In the genomic region with DNA sequence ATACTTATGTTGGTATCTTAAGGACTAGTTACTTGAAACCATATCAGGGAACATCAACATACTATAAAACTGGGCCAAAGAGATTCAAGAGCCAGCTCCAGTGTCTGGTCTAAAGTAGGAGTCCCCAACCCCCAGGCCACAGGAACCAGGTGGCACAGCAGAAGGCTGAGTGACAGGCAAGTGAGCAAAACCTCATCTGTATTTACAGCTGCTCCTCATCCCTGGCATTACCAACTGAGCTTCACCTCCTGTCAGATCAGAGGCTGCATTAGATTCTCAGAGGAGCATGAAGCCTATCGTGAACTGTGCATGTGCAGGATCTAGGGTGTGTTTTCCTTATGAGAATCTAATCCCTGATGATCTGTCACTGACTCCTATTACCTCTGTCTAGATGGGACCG, we compare ENCODE assay signal across 22 cellular contexts.
"Had no signal": no experiment of that assay in that cellular context is flagged by ENCODE, and none has a peak within 500 bp of the region (broad histone marks: within the 10 kb centered on the region; RNA-seq: fewer than 3 reads in every experiment).

No MANE protein-coding gene starts in this region.

- H3K27me3 ChIP-seq: brain microvascular endothelial cell, dorsolateral prefrontal cortex, left lung, neutrophil, ovary, right lobe of liver, transverse colon had no signal

- H3K4me3 ChIP-seq: coronary artery, dorsolateral prefrontal cortex, left lung, lower lobe of right lung, ovary, right lobe of liver, transverse colon had no signal

- DNase-seq: activated CD4-positive, alpha-beta memory T cell treated with anti-CD3 and anti-CD28 coated beads, Interleukin-2, amount 10 ng/mL, durations not matched to agents 7 days and 5 days; activated CD4-positive, alpha-beta T cell treated with anti-CD3 and anti-CD28 coated beads, Interleukin-2, amount 10 ng/mL, durations not matched to agents 7 days and 5 days; activated CD4-positive, CD25-positive, alpha-beta regulatory T cell treated with anti-CD3 and anti-CD28 coated beads, Interleukin-2, amount 50 U/mL, for 72 hours; activated CD8-positive, alpha-beta memory T cell treated with anti-CD3 and anti-CD28 coated beads, Interleukin-2, amount 50 U/mL, for 48 hours; activated gamma-delta T cell treated with Interleukin-2 at 50 U/mL for 16 hours; activated naive CD4-positive, alpha-beta T cell treated with anti-CD3 and anti-CD28 coated beads, Interleukin-2, amount 50 U/mL, for 16 hours; activated T-cell treated with anti-CD3 and anti-CD28 coated beads, Interleukin-2, amount 50 U/mL, for 24 hours; amniotic stem cell; brain microvascular endothelial cell; dorsolateral prefrontal cortex; effector memory CD4-positive, alpha-beta T cell; left lung; lower lobe of right lung; mesendoderm; ovary; right lobe of liver; stimulated activated CD4-positive, alpha-beta T cell treated with anti-CD3 and anti-CD28 coated beads, Interleukin-2, amount 100 ng/mL, for 48 hours; stimulated activated naive CD4-positive, alpha-beta T cell treated with Interleukin-2 at 50 U/mL for 16 hours; transverse colon had no signal

- ATAC-seq: activated T-helper 17 cell treated with anti-CD3 and anti-CD28 coated beads, Interleukin-2, amount 50 U/mL, for 72 hours; left lung; lower lobe of right lung; right lobe of liver had no signal

- H3K9me3 ChIP-seq: lower lobe of right lung, neutrophil, ovary, right lobe of liver, transverse colon had no signal

- H3K36me3 ChIP-seq: brain microvascular endothelial cell, left lung, lower lobe of right lung, neutrophil, ovary, right lobe of liver, transverse colon had no signal

- H3K27ac ChIP-seq: brain microvascular endothelial cell, coronary artery, dorsolateral prefrontal cortex, left lung, lower lobe of right lung, neutrophil, ovary, right lobe of liver, transverse colon had no signal

- H3K4me1 ChIP-seq: left lung, lower lobe of right lung, right lobe of liver, transverse colon had no signal
